In genomic region chr19:54201172-54201701, GRCh38 we compare ENCODE assay signal across 8 cellular contexts. TPM values are rescaled to one million over a fixed set of nuclear protein-coding genes. Genes with fewer than 3 reads are reported as not detected.
DNase-seq lines count a peak whose midpoint lies in the region; FAIRE-seq and TF ChIP-seq lines count a peak whose summit lies in the region.

No MANE protein-coding gene starts in this region.

- H3K4me1 ChIP-seq in Peyer's patch: peaks cover 0 to 45% (median 17%) of the 10 kb centered on the region in 4 donors
- H3K4me1 ChIP-seq in parathyroid adenoma: peaks cover 13% of the 10 kb centered on the region

- peak overlapping the region; percentile 21 for H3K9ac ChIP-seq in parathyroid adenoma

- H3K27ac ChIP-seq in Peyer's patch: peak overlapping the region; percentile 79 to 92 (median 88)
- H3K27ac ChIP-seq in parathyroid adenoma: peak overlapping the region; percentile 95

- TF ChIP-seq POLR2A in Peyer's patch (IDR thresholded peaks at IDR 0.05): no peak
- TF ChIP-seq POLR2A in GM12892 (IDR thresholded peaks at IDR 0.05; ENCODE audit: low read depth, low read length): no peak

- H3K36me3 ChIP-seq in Peyer's patch: peaks cover 0 to 44% (median 0%) of the 10 kb centered on the region in 3 donors
- no peaks in the 10 kb centered on the region for H3K36me3 ChIP-seq in parathyroid adenoma (ENCODE audit: control insufficient read depth, insufficient read depth, low read length)

- TF ChIP-seq CTCF in Peyer's patch (IDR thresholded peaks at IDR 0.05): no peak
- TF ChIP-seq CTCF in epithelial cell of proximal tubule (conservative IDR thresholded peaks at IDR 0.05; ENCODE audit: low read depth, low read length): no peak
- TF ChIP-seq CTCF in parathyroid adenoma (IDR thresholded peaks at IDR 0.05): no peak

- no peak for FAIRE-seq in GM12892 (lab: Jason Lieb, UNC)

- H3K9me3 ChIP-seq in Peyer's patch: no peaks in the 10 kb centered on the region
- no peaks in the 10 kb centered on the region for H3K9me3 ChIP-seq in parathyroid adenoma (ENCODE audit: control insufficient read depth, low read length)

- DNase-seq in GM03348 (ENCODE audit: low spot score) (peak; percentile 17), Peyer's patch (no peak), epithelial cell of proximal tubule (ENCODE audit: low read depth) (no peak), middle frontal gyrus (ENCODE audit: extremely low spot score, low spot score) (no peak), EL (no peak), NOMO-1 treated with DMSO at 0.1 percent for 48 hours (lab: John Stamatoyannopoulos, UW; ENCODE audit: unreplicated experiment) (no peak), GM12892 (ENCODE audit: insufficient read length) (no peak)

- H3K4me2 ChIP-seq in parathyroid adenoma (ENCODE audit: low read length): peak overlapping the region; percentile 77

- H3K4me3 ChIP-seq in Peyer's patch (peak overlapping the region; percentile 55 to 72 (median 62)), epithelial cell of proximal tubule (ENCODE audit: low read depth, low read length) (peak overlapping the region; percentile 79), parathyroid adenoma (ENCODE audit: low read depth, low read length) (peak overlapping the region; percentile 74)

- peaks cover 42% of the 10 kb centered on the region for H3K79me2 ChIP-seq in parathyroid adenoma

- no peaks in the 10 kb centered on the region for H3K27me3 ChIP-seq in Peyer's patch
- no peaks in the 10 kb centered on the region for H3K27me3 ChIP-seq in parathyroid adenoma (ENCODE audit: control insufficient read depth, insufficient read depth, low read length)

- H2AFZ ChIP-seq in parathyroid adenoma: peak overlapping the region; percentile 93

RNA-seq across cellular contexts. Expression of gene RPS9, which starts 0.6 kb away (rescaled TPM):
- total RNA-seq in Peyer's patch: 1,000 to 10,000 TPM in 2 of 4 donors, 100 to 1,000 TPM in 2; 712 to 1,604 (median 941) TPM
- total RNA-seq in epithelial cell of proximal tubule: 2,374 and 2,446 TPM in 2 replicates
- 4,059 TPM for polyA plus RNA-seq in GM12892 (2012; ENCODE audit: missing spikeins)

RNA-seq across cellular contexts. Expression of gene TSEN34, which starts 10.1 kb away (rescaled TPM):
- total RNA-seq in Peyer's patch (10 to 100 TPM; 29.7 to 50.4 (median 42.2) TPM), epithelial cell of proximal tubule (154 and 174 TPM in 2 replicates)
- polyA plus RNA-seq in GM12892 (2012; ENCODE audit: missing spikeins): 11.7 TPM

RNA-seq across cellular contexts. Expression of gene MBOAT7, which starts 11.9 kb away (rescaled TPM):
- total RNA-seq in Peyer's patch (100 to 1,000 TPM in 3 of 4 donors, 10 to 100 TPM in 1; 85.8 to 370 (median 245) TPM), epithelial cell of proximal tubule (109 and 218 TPM in 2 replicates)
- 9.9 TPM for polyA plus RNA-seq in GM12892 (2012; ENCODE audit: missing spikeins)

RNA-seq across cellular contexts. Expression of gene LILRB3, which starts 21.6 kb away (rescaled TPM):
- total RNA-seq in Peyer's patch: 10 to 100 TPM in 1 of 4 donors, 1 to 10 TPM in 2, not detected in 1; 3.1 to 16.5 (median 5.6) TPM
- total RNA-seq in epithelial cell of proximal tubule: not detected in 2 replicates
- 7.1 TPM for polyA plus RNA-seq in GM12892 (2012; ENCODE audit: missing spikeins)

RNA-seq across cellular contexts. Expression of gene TMC4, which starts 28.3 kb away (rescaled TPM):
- total RNA-seq in Peyer's patch (100 to 1,000 TPM in 3 of 4 donors, 10 to 100 TPM in 1; 38.0 to 281 (median 232) TPM), epithelial cell of proximal tubule (3.7 and 9.5 TPM in 2 replicates)
- 0.42 TPM for polyA plus RNA-seq in GM12892 (2012; ENCODE audit: missing spikeins)
